6 cellular contexts compared by ENCODE assay signal in genomic region chr11:64866173-64866491, GRCh38. TPM values are rescaled to one million over a fixed set of nuclear protein-coding genes. Genes with fewer than 3 reads are reported as not detected.
DNase-seq lines count a peak whose midpoint lies in the region; ATAC-seq and TF ChIP-seq lines count a peak whose summit lies in the region.

No MANE protein-coding gene starts in this region.

- peak; percentile 39 for TF ChIP-seq POLR2A in GM18505 (IDR thresholded peaks at IDR 0.05; ENCODE audit: borderline replicate concordance, extremely low read depth, insufficient read depth, insufficient read length)

- peak overlapping the region; percentile 96 for H3K27ac Mint-ChIP-seq in activated CD4-positive, alpha-beta memory T cell treated with anti-CD3 and anti-CD28 coated beads for 36 hours

- H3K4me3 Mint-ChIP-seq in activated CD4-positive, alpha-beta memory T cell treated with anti-CD3 and anti-CD28 coated beads for 36 hours, result peak overlapping the region; percentile 67

- no peak for TF ChIP-seq CTCF in neutrophil (IDR thresholded peaks at IDR 0.05)

- H3K4me1 ChIP-seq in neutrophil (ENCODE audit: control insufficient read depth in 1 of 2, insufficient read depth in 1 of 2, low read depth in 1 of 2, low read length in 1 of 2) (peaks cover 97 to 98% of the 10 kb centered on the region in 2 experiments), aorta (ENCODE audit: control insufficient read depth in 1 of 2, insufficient read depth in 2 of 2, low read length in 2 of 2) (no peaks in the 10 kb centered on the region)

- CTCF ChIA-PET in activated CD4-positive, alpha-beta memory T cell treated with anti-CD3 and anti-CD28 coated beads for 36 hours (lab: Charles Lee), result interaction anchor here (0.9 to 29.1 kb wide), 3 partner anchors 16 to 110 kb away, joined by 3 to 1198 read pairs (median 328); partner anchors contain the start of genes CDC42BPG and EHD1

- H3K4me3 ChIP-seq in neutrophil (ENCODE audit: low read depth in 1 of 2, low read length in 1 of 2), result no peak overlapping the region
- no peak overlapping the region for H3K4me3 ChIP-seq in aorta (ENCODE audit: low read length in 2 of 2)

- no peaks in the 10 kb centered on the region for H3K27me3 Mint-ChIP-seq in activated CD4-positive, alpha-beta memory T cell treated with anti-CD3 and anti-CD28 coated beads for 36 hours

- H3K27me3 ChIP-seq in neutrophil (no peaks in the 10 kb centered on the region), aorta (ENCODE audit: control insufficient read depth in 1 of 2, insufficient read depth in 2 of 2, low read length in 1 of 2) (no peaks in the 10 kb centered on the region)

- peaks cover 94% of the 10 kb centered on the region for H3K4me1 Mint-ChIP-seq in activated CD4-positive, alpha-beta memory T cell treated with anti-CD3 and anti-CD28 coated beads for 36 hours (ENCODE audit: low read depth)

- H3K27ac ChIP-seq in neutrophil, result peak overlapping the region; percentile 99
- H3K27ac ChIP-seq in aorta (ENCODE audit: low read depth in 1 of 2, low read length in 2 of 2), result peak overlapping the region in 1 of 2 donors; percentile 80

- DNase-seq in activated CD4-positive, alpha-beta memory T cell treated with anti-CD3 and anti-CD28 coated beads for 36 hours, result no peak
- DNase-seq in activated effector memory CD4-positive, alpha-beta T cell treated with anti-CD3 and anti-CD28 coated beads, Interleukin-2, amount 50 U/mL, for 16 hours, result no peak
- no peak for DNase-seq in aorta
- no peak for DNase-seq in NCI-H524 treated with DMSO at 0.1 percent for 48 hours (lab: John Stamatoyannopoulos, UW)

- intact Hi-C loops in activated CD4-positive, alpha-beta memory T cell treated with anti-CD3 and anti-CD28 coated beads for 36 hours (cut with micrococcal nuclease), result loop anchor here (5.0 kb wide), 1 partner anchor 106 kb away; the partner anchor contains the start of gene MAJIN
- intact Hi-C loops in aorta (cut with DNase I), result no loop called here

- peaks cover 9% of the 10 kb centered on the region for H3K9me3 Mint-ChIP-seq in activated CD4-positive, alpha-beta memory T cell treated with anti-CD3 and anti-CD28 coated beads for 36 hours

- H3K36me3 Mint-ChIP-seq in activated CD4-positive, alpha-beta memory T cell treated with anti-CD3 and anti-CD28 coated beads for 36 hours, result peaks cover 37% of the 10 kb centered on the region

- 94 to 98% methylated on average over 4 of the region's 4 CpGs for WGBS in aorta, 2 donors

- POLR2A ChIA-PET in activated CD4-positive, alpha-beta memory T cell treated with anti-CD3 and anti-CD28 coated beads for 36 hours (lab: Charles Lee), result interaction anchor here (3.2 to 20.4 kb wide), 3 partner anchors 12 to 18 kb away, joined by 21 to 460 read pairs (median 67); partner anchors contain the start of gene EHD1

- H3K9me3 ChIP-seq in neutrophil, result no peaks in the 10 kb centered on the region
- H3K9me3 ChIP-seq in aorta (ENCODE audit: control insufficient read depth, low read length), result no peaks in the 10 kb centered on the region

- ATAC-seq in GM18505 (IDR thresholded peaks at IDR 0.05; ENCODE audit: unreplicated experiment), result no peak
- ATAC-seq in aorta (ENCODE audit: low FRiP score), result no peak

- H3K36me3 ChIP-seq in neutrophil, result peaks cover 33% of the 10 kb centered on the region
- no peaks in the 10 kb centered on the region for H3K36me3 ChIP-seq in aorta (ENCODE audit: control insufficient read depth in 1 of 2, insufficient read depth in 2 of 2, low read length in 1 of 2)

RNA-seq across cellular contexts. Expression of gene EHD1, which starts 12.3 kb away (rescaled TPM):
- total RNA-seq in activated CD4-positive, alpha-beta memory T cell treated with anti-CD3 and anti-CD28 coated beads for 36 hours, result 100 to 1,000 TPM; 103 to 113 TPM
- total RNA-seq in aorta, result 100 to 1,000 TPM in 1 of 2 donors, 10 to 100 TPM in 1; 61.8 to 122 TPM
- polyA plus RNA-seq in aorta, result 10 to 100 TPM; 14.4 to 28.8 TPM

RNA-seq across cellular contexts. Expression of gene CDC42BPG, which starts 21.7 kb away (rescaled TPM):
- total RNA-seq in activated CD4-positive, alpha-beta memory T cell treated with anti-CD3 and anti-CD28 coated beads for 36 hours, result under 1 TPM; 0.39 to 0.69 TPM
- 1 to 10 TPM in 1 of 2 donors, under 1 TPM in 1; 0.29 to 1.2 TPM for total RNA-seq in aorta
- 1 to 10 TPM in 1 of 2 donors, under 1 TPM in 1; 0.56 to 6.0 TPM for polyA plus RNA-seq in aorta

RNA-seq across cellular contexts. Expression of gene ATG2A, which starts 50.9 kb away (rescaled TPM):
- total RNA-seq in activated CD4-positive, alpha-beta memory T cell treated with anti-CD3 and anti-CD28 coated beads for 36 hours, result 10 to 100 TPM; 20.2 to 20.5 TPM
- total RNA-seq in aorta, result 10 to 100 TPM; 19.6 to 20.6 TPM
- polyA plus RNA-seq in aorta, result 10 to 100 TPM in 1 of 2 donors, 1 to 10 TPM in 1; 7.0 to 34.9 TPM

RNA-seq across cellular contexts. Expression of gene MEN1, which starts 55.8 kb away (rescaled TPM):
- 10 to 100 TPM; 31.3 to 32.2 TPM for total RNA-seq in activated CD4-positive, alpha-beta memory T cell treated with anti-CD3 and anti-CD28 coated beads for 36 hours
- total RNA-seq in aorta, result 10 to 100 TPM; 14.5 to 18.0 TPM
- polyA plus RNA-seq in aorta, result 10 to 100 TPM in 1 of 2 donors, 1 to 10 TPM in 1; 9.1 to 18.8 TPM

RNA-seq across cellular contexts. Expression of gene PPP2R5B, which starts 58.4 kb away (rescaled TPM):
- 10 to 100 TPM in 1 of 2 experiments, 1 to 10 TPM in 1; 9.7 to 11.9 TPM for total RNA-seq in activated CD4-positive, alpha-beta memory T cell treated with anti-CD3 and anti-CD28 coated beads for 36 hours
- total RNA-seq in aorta, result 10 to 100 TPM; 32.7 to 36.8 TPM
- 10 to 100 TPM in 1 of 2 donors, 1 to 10 TPM in 1; 9.5 to 28.6 TPM for polyA plus RNA-seq in aorta
